In genomic region chr18:8705280-8705940, GRCh38 we compare ENCODE assay signal across 8 cellular contexts. TPM values are rescaled to one million over a fixed set of nuclear protein-coding genes. Genes with fewer than 3 reads are reported as not detected.
DNase-seq lines count a peak whose midpoint lies in the region; ATAC-seq, FAIRE-seq and TF ChIP-seq lines count a peak whose summit lies in the region.

Gene MTCL1 (plus strand): TSS chr18:8705556. CDS start chr18:8705661, 105 bp downstream.

- no peaks in the 10 kb centered on the region for H3K9me3 ChIP-seq in fibroblast of lung (ENCODE audit: control insufficient read depth, insufficient read depth, low read depth, low read length)

- H3K4me3 ChIP-seq in NB4 (ENCODE audit: low read depth, low read length) (peak within 1 kb of the TSS; percentile 53), fibroblast of lung (replicated peaks in 1 of 4; ENCODE audit: control extremely low read depth in 1 of 4, insufficient read depth in 1 of 4, low read depth in 3 of 4, low read length in 4 of 4) (peak within 1 kb of the TSS; percentile 67 to 92 (median 78))

- TF ChIP-seq CTCF in NB4 (IDR thresholded peaks at IDR 0.05; ENCODE audit: low read depth, low read length) = no peak
- TF ChIP-seq CTCF in fibroblast of lung (conservative IDR thresholded peaks at IDR 0.05 in 1 of 2, IDR thresholded peaks at IDR 0.05 in 1 of 2; ENCODE audit: low read depth in 1 of 2, low read length in 2 of 2) = no peak
- no peak for TF ChIP-seq CTCF in natural killer cell (IDR thresholded peaks at IDR 0.05)

- DNase-seq in stimulated activated CD4-positive, alpha-beta T cell treated with anti-CD3 and anti-CD28 coated beads, Interleukin-15, amount 100 ng/mL, for 24 hours = peak; percentile 51
- DNase-seq in stimulated activated CD4-positive, alpha-beta T cell treated with anti-CD3 and anti-CD28 coated beads, Interleukin-4, amount 100 ng/mL, for 4 hours = no peak
- DNase-seq in NB4 (ENCODE audit: low read depth) (peak; percentile 60), fibroblast of lung (ENCODE audit: low read depth in 2 of 2) (peak; percentile 39 to 56), natural killer cell (no peak), urothelium cell line (ENCODE audit: low spot score) (peak; percentile 88)
- DNase-seq in activated CD8-positive, alpha-beta memory T cell treated with anti-CD3 and anti-CD28 coated beads, Interleukin-2, amount 50 U/mL, for 48 hours = peak; percentile 70

- H3K36me3 Mint-ChIP-seq in natural killer cell = no peaks in the 10 kb centered on the region

- peaks cover 41% of the 10 kb centered on the region for H3K79me2 ChIP-seq in fibroblast of lung (ENCODE audit: control insufficient read depth, insufficient read depth, low read length)

- no peaks in the 10 kb centered on the region for H3K9me3 Mint-ChIP-seq in natural killer cell

- H3K4me3 Mint-ChIP-seq in natural killer cell = peak within 1 kb of the TSS; percentile 93

- H3K9ac ChIP-seq in fibroblast of lung (ENCODE audit: insufficient read depth, low read length) = peak within 1 kb of the TSS; percentile 70

- H3K4me2 ChIP-seq in fibroblast of lung (ENCODE audit: extremely low read depth, insufficient read depth, low read length) = peak within 1 kb of the TSS; percentile 98

- peaks cover 15 to 19% of the 10 kb centered on the region in 2 donors for H3K4me1 Mint-ChIP-seq in natural killer cell

- H3K27ac ChIP-seq in fibroblast of lung (ENCODE audit: insufficient read depth, low read length) = peak within 1 kb of the TSS; percentile 82

- no peak for TF ChIP-seq POLR2A in NB4 (IDR thresholded peaks at IDR 0.05; ENCODE audit: extremely low read depth, insufficient read length)

- peak within 1 kb of the TSS; percentile 26 to 71 for H3K27ac Mint-ChIP-seq in natural killer cell

- peaks cover 16% of the 10 kb centered on the region for H3K4me1 ChIP-seq in fibroblast of lung (ENCODE audit: control insufficient read depth, extremely low read depth, insufficient read depth, low read length)

- peaks cover 48 to 52% of the 10 kb centered on the region in 2 donors for H3K27me3 Mint-ChIP-seq in natural killer cell (ENCODE audit: low read depth in 2 of 2)

- ATAC-seq in HG02588 (IDR thresholded peaks at IDR 0.05; ENCODE audit: unreplicated experiment) = peak; percentile 42
- ATAC-seq in natural killer cell = peak; percentile 25 to 52 (median 52)

- H3K27me3 ChIP-seq in fibroblast of lung (ENCODE audit: control insufficient read depth, insufficient read depth, low read length) = no peaks in the 10 kb centered on the region

- H4K20me1 ChIP-seq in fibroblast of lung (ENCODE audit: control insufficient read depth, extremely low read depth, insufficient read depth, low read length) = no peaks in the 10 kb centered on the region

- intact Hi-C loops in natural killer cell (cut with micrococcal nuclease) = loop anchor here (10.0 kb wide), 1 partner anchor 629 kb away; the partner anchor contains the start of gene TWSG1

- FAIRE-seq in urothelium cell line (lab: Jason Lieb, UNC) = peak; percentile 70

- peaks cover 2% of the 10 kb centered on the region for H3K36me3 ChIP-seq in fibroblast of lung (ENCODE audit: control insufficient read depth, insufficient read depth, low read length)

- peak within 1 kb of the TSS; percentile 81 for H2AFZ ChIP-seq in fibroblast of lung (ENCODE audit: low read length)

RNA-seq across cellular contexts. Expression of gene MTCL1, which starts in this region (rescaled TPM):
- total RNA-seq in fibroblast of lung (38.0 and 56.0 TPM in 2 replicates), natural killer cell (1 to 10 TPM in 1 of 3 donors, under 1 TPM in 2; 0.38 to 1.5 (median 0.43) TPM)
- polyA plus RNA-seq in fibroblast of lung = 31.0 and 35.0 TPM in 2 replicates
- polyA plus RNA-seq in fibroblast of lung (2012) = 26.9 and 35.7 TPM in 2 replicates
- 30.9 and 31.1 TPM in 2 replicates for polyA minus RNA-seq in fibroblast of lung (ENCODE audit: low replicate concordance)

Comparison
In these comparisons a context has a peak if more than half of its experiments do, and no peak if none do; other contexts are left out.
1. RNA of gene MTCL1 (total RNA-seq): 38.0 to 56.0 TPM in fibroblast of lung; 0.38 to 1.5 TPM in natural killer cell; every median in the first group is over 10 times any median in the second.
2. DNase-seq: peak in stimulated activated CD4-positive, alpha-beta T cell treated with anti-CD3 and anti-CD28 coated beads, Interleukin-15, amount 100 ng/mL, for 24 hours (single experiment), NB4 (single experiment), activated CD8-positive, alpha-beta memory T cell treated with anti-CD3 and anti-CD28 coated beads, Interleukin-2, amount 50 U/mL, for 48 hours (single experiment), fibroblast of lung (2 of 2) and urothelium cell line (single experiment); none in stimulated activated CD4-positive, alpha-beta T cell treated with anti-CD3 and anti-CD28 coated beads, Interleukin-4, amount 100 ng/mL, for 4 hours (0 of 2) and natural killer cell (single experiment).